Comparison of ENCODE assay signal across 8 cellular contexts in genomic region chr4:48780867-48781219, GRCh38. TPM values are rescaled to one million over a fixed set of nuclear protein-coding genes. Genes with fewer than 3 reads are reported as not detected.
DNase-seq lines count a peak whose midpoint lies in the region; ATAC-seq and TF ChIP-seq lines count a peak whose summit lies in the region.

No MANE protein-coding gene starts in this region.

- peak overlapping the region; percentile 62 for H3K4me3 ChIP-seq in Caco-2 (ENCODE audit: low read depth, low read length)
- H3K4me3 ChIP-seq in fibroblast of villous mesenchyme (ENCODE audit: low read depth, low read length) = peak overlapping the region; percentile 77
- peak overlapping the region; percentile 98 for H3K4me3 ChIP-seq in psoas muscle

- no peaks in the 10 kb centered on the region for H3K4me1 Mint-ChIP-seq in Caco-2 (ENCODE audit: low read depth, unreplicated experiment)
- H3K4me1 Mint-ChIP-seq in activated T-cell treated with anti-CD3 and anti-CD28 coated beads, Interleukin-2, amount 50 U/mL, for 4 hours (ENCODE audit: low read depth) = peaks cover 36% of the 10 kb centered on the region

- 0 to 1% (median 0%) methylated on average over 10 of the region's 10 CpGs for WGBS in psoas muscle, 3 donors

- intact Hi-C loops in Caco-2 (cut with micrococcal nuclease; ENCODE audit: unreplicated experiment) = loop anchor here (1.0 to 5.0 kb wide), 6 partner anchors 50 to 203 kb away; partner anchors contain the start of gene OCIAD1
- intact Hi-C loops in psoas muscle (cut with DNase I) = loop anchor here in 1 of 2 donors (5.0 kb wide), 1 partner anchor 181 kb away; no protein-coding TSS in a partner anchor

- ATAC-seq in activated T-cell treated with anti-CD3 and anti-CD28 coated beads, Interleukin-2, amount 50 U/mL, for 4 hours = no peak
- no peak for ATAC-seq in psoas muscle
- no peak for ATAC-seq in HG03442 (IDR thresholded peaks at IDR 0.05; ENCODE audit: unreplicated experiment)
- no peak for ATAC-seq in HG03565 (IDR thresholded peaks at IDR 0.05; ENCODE audit: unreplicated experiment)

- POLR2A ChIA-PET in Caco-2 (lab: Charles Lee) = interaction anchor here (0.5 to 1.4 kb wide), 4 partner anchors 9 to 52 kb away, joined by 3 to 7 read pairs (median 3); no protein-coding TSS in a partner anchor

- H3K27me3 ChIP-seq in Caco-2 (replicated peaks; ENCODE audit: control insufficient read depth, insufficient read depth, low read length) = no peaks in the 10 kb centered on the region
- H3K27me3 ChIP-seq in psoas muscle (ENCODE audit: insufficient read depth in 3 of 3, low read length in 2 of 3) = no peaks in the 10 kb centered on the region

- TSS peak; percentile 95 for BruUV-seq in Caco-2 (replicated peaks; lab: Mats Ljungman, UMichigan)

- CTCF ChIA-PET in Caco-2 (lab: Charles Lee) = interaction anchor here (0.7 kb wide), 1 partner anchor 202 kb away, joined by 7 read pairs; no protein-coding TSS in a partner anchor

- no peaks in the 10 kb centered on the region for H3K27me3 Mint-ChIP-seq in Caco-2 (ENCODE audit: insufficient read depth, unreplicated experiment)
- H3K27me3 Mint-ChIP-seq in activated T-cell treated with anti-CD3 and anti-CD28 coated beads, Interleukin-2, amount 50 U/mL, for 4 hours (ENCODE audit: low read depth) = no peaks in the 10 kb centered on the region

- H3K4me1 ChIP-seq in Caco-2 (no peaks in the 10 kb centered on the region), psoas muscle (peaks cover 31% of the 10 kb centered on the region)

- peak overlapping the region; percentile 98 for H3K27ac ChIP-seq in psoas muscle

- H3K36me3 ChIP-seq in Caco-2 (ENCODE audit: control insufficient read depth, insufficient read depth, low read length) (no peaks in the 10 kb centered on the region; the same call in 1 of the 2 replicates), psoas muscle (ENCODE audit: insufficient read depth in 1 of 2, low read depth in 1 of 2) (no peaks in the 10 kb centered on the region)

- peaks cover 15% of the 10 kb centered on the region for H3K36me3 Mint-ChIP-seq in Caco-2 (ENCODE audit: insufficient read depth, unreplicated experiment)
- no peaks in the 10 kb centered on the region for H3K36me3 Mint-ChIP-seq in activated T-cell treated with anti-CD3 and anti-CD28 coated beads, Interleukin-2, amount 50 U/mL, for 4 hours (ENCODE audit: insufficient read depth)

- peak overlapping the region; percentile 94 for H3K27ac Mint-ChIP-seq in Caco-2 (ENCODE audit: unreplicated experiment)

- H3K4me3 Mint-ChIP-seq in Caco-2 (ENCODE audit: unreplicated experiment) = peak overlapping the region; percentile 95
- peak overlapping the region; percentile 89 for H3K4me3 Mint-ChIP-seq in activated T-cell treated with anti-CD3 and anti-CD28 coated beads, Interleukin-2, amount 50 U/mL, for 4 hours

- H3K9me3 ChIP-seq in Caco-2 (no peaks in the 10 kb centered on the region), psoas muscle (no peaks in the 10 kb centered on the region)

- TF ChIP-seq CTCF in Caco-2 (IDR thresholded peaks at IDR 0.05; ENCODE audit: insufficient read depth in 1 of 2, low read depth in 1 of 2, low read length in 1 of 2, severe bottlenecking in 1 of 2, unreplicated experiment in 1 of 2) (no peak), fibroblast of villous mesenchyme (IDR thresholded peaks at IDR 0.05; ENCODE audit: insufficient read depth, low read depth, low read length) (no peak), psoas muscle (IDR thresholded peaks at IDR 0.05) (no peak)

- no peak for DNase-seq in Caco-2
- peak; percentile 54 for DNase-seq in NCI-H146 (lab: John Stamatoyannopoulos, UW)
- peak; percentile 37 for DNase-seq in activated T-cell treated with anti-CD3 and anti-CD28 coated beads, Interleukin-2, amount 50 U/mL, for 4 hours
- DNase-seq in fibroblast of villous mesenchyme (ENCODE audit: low read depth) = peak; percentile 38
- peak in 1 of 2 donors; percentile 18 for DNase-seq in psoas muscle
- no peak for DNase-seq in HT-29 (ENCODE audit: low spot score)

- no peaks in the 10 kb centered on the region for H3K9me3 Mint-ChIP-seq in Caco-2 (ENCODE audit: unreplicated experiment)
- no peaks in the 10 kb centered on the region for H3K9me3 Mint-ChIP-seq in activated T-cell treated with anti-CD3 and anti-CD28 coated beads, Interleukin-2, amount 50 U/mL, for 4 hours

RNA-seq across cellular contexts. Expression of gene FRYL, which starts 0.8 kb away (rescaled TPM):
- total RNA-seq in Caco-2 (2022) = 27.4 and 40.5 TPM in 2 replicates
- 10 to 100 TPM; 45.1 to 47.2 (median 46.7) TPM for total RNA-seq in activated T-cell treated with anti-CD3 and anti-CD28 coated beads, Interleukin-2, amount 50 U/mL, for 4 hours
- 32.2 and 44.0 TPM in 2 replicates for total RNA-seq in fibroblast of villous mesenchyme
- total RNA-seq in psoas muscle = 10 to 100 TPM; 15.0 to 21.7 (median 20.9) TPM
- 10 to 100 TPM in 2 of 3 donors, 1 to 10 TPM in 1; 4.8 to 14.5 (median 10.3) TPM for polyA plus RNA-seq in psoas muscle
- total RNA-seq in HT-29 (2014; rRNA removed; shearing (Covaris generic)) = 36.4 and 40.8 TPM in 2 replicates

RNA-seq across cellular contexts. Expression of gene OCIAD1, which starts 50.0 kb away (rescaled TPM):
- total RNA-seq in Caco-2 (2022) (121 and 133 TPM in 2 replicates), fibroblast of villous mesenchyme (81.5 and 123 TPM in 2 replicates), psoas muscle (100 to 1,000 TPM; 118 to 160 (median 136) TPM)
- total RNA-seq in activated T-cell treated with anti-CD3 and anti-CD28 coated beads, Interleukin-2, amount 50 U/mL, for 4 hours = 100 to 1,000 TPM; 106 to 120 (median 116) TPM
- 100 to 1,000 TPM; 106 to 121 (median 107) TPM for polyA plus RNA-seq in psoas muscle
- 41.5 and 44.6 TPM in 2 replicates for total RNA-seq in HT-29 (2014; rRNA removed; shearing (Covaris generic))

Comparison
In these comparisons a context has a peak if more than half of its experiments do, and no peak if none do; other contexts are left out.
1. DNase-seq: peak in NCI-H146 (single experiment), activated T-cell treated with anti-CD3 and anti-CD28 coated beads, Interleukin-2, amount 50 U/mL, for 4 hours (single experiment) and fibroblast of villous mesenchyme (single experiment); none in Caco-2 (0 of 2) and HT-29 (single experiment).
2. Peak in every context shown above with its lines, with median percentiles within 50 percentile points of each other: H3K4me3 ChIP-seq.